ENCODE assay signal across 8 cellular contexts in genomic region chr2:38751847-38752410, GRCh38. TPM values are rescaled to one million over a fixed set of nuclear protein-coding genes. Genes with fewer than 3 reads are reported as not detected.
A peak's percentile ranks its signal among the peaks of the same experiment; 100 is the strongest.
DNase-seq lines count a peak whose midpoint lies in the region; ATAC-seq and TF ChIP-seq lines count a peak whose summit lies in the region.

No MANE protein-coding gene starts in this region.

- peak overlapping the region; percentile 95 for H3K27ac ChIP-seq in osteoblast (ENCODE audit: low read depth, low read length)

- CTCF ChIA-PET in activated naive CD4-positive, alpha-beta T cell treated with anti-CD3 and anti-CD28 coated beads, Interleukin-2, amount 10 ng/mL, durations not matched to agents 7 days and 5 days (lab: Charles Lee), result interaction anchor here (1.1 to 1.6 kb wide), 4 partner anchors 10 to 169 kb away, joined by 3 to 13 read pairs (median 4); no protein-coding TSS in a partner anchor

- H2AFZ ChIP-seq in osteoblast (ENCODE audit: low read length), result peak overlapping the region; percentile 99

- H3K4me2 ChIP-seq in osteoblast (ENCODE audit: insufficient read depth, low read length), result peak overlapping the region; percentile 98

- peaks cover 42% of the 10 kb centered on the region for H3K79me2 ChIP-seq in osteoblast (ENCODE audit: insufficient read depth, low read length)

- no peaks in the 10 kb centered on the region for H3K27me3 ChIP-seq in osteoblast (ENCODE audit: insufficient read depth, low read length)

- no peak for DNase-seq in activated naive CD4-positive, alpha-beta T cell treated with anti-CD3 and anti-CD28 coated beads, Interleukin-2, amount 10 ng/mL, durations not matched to agents 7 days and 5 days
- no peak for DNase-seq in activated naive CD4-positive, alpha-beta T cell treated with anti-CD3 and anti-CD28 coated beads, Interleukin-2, amount 50 U/mL, for 16 hours
- DNase-seq in RKO (ENCODE audit: low spot score) (peak; percentile 37), endothelial cell (ENCODE audit: low spot score) (no peak), osteoblast (ENCODE audit: insufficient read length, low spot score, missing footprints) (no peak), NCI-H1105 treated with DMSO at 0.1 percent for 48 hours (lab: John Stamatoyannopoulos, UW) (no peak)

- H3K9me3 ChIP-seq in osteoblast (ENCODE audit: low read depth, low read length), result no peaks in the 10 kb centered on the region

- H3K4me1 ChIP-seq in osteoblast (ENCODE audit: insufficient read depth, low read length), result peaks cover 19% of the 10 kb centered on the region

- H3K4me3 Mint-ChIP-seq in activated naive CD4-positive, alpha-beta T cell treated with anti-CD3 and anti-CD28 coated beads, Interleukin-2, amount 10 ng/mL, durations not matched to agents 7 days and 5 days, result peak overlapping the region; percentile 98
- H3K4me3 Mint-ChIP-seq in endothelial cell (ENCODE audit: unreplicated experiment), result peak overlapping the region; percentile 98

- H3K4me1 Mint-ChIP-seq in activated naive CD4-positive, alpha-beta T cell treated with anti-CD3 and anti-CD28 coated beads, Interleukin-2, amount 10 ng/mL, durations not matched to agents 7 days and 5 days, result peaks cover 45% of the 10 kb centered on the region
- H3K4me1 Mint-ChIP-seq in endothelial cell (ENCODE audit: unreplicated experiment), result peaks cover 30% of the 10 kb centered on the region

- peak overlapping the region; percentile 99 for H3K4me3 ChIP-seq in osteoblast (ENCODE audit: insufficient read depth, low read length)

- H3K9me3 Mint-ChIP-seq in activated naive CD4-positive, alpha-beta T cell treated with anti-CD3 and anti-CD28 coated beads, Interleukin-2, amount 10 ng/mL, durations not matched to agents 7 days and 5 days, result no peaks in the 10 kb centered on the region
- H3K9me3 Mint-ChIP-seq in endothelial cell (ENCODE audit: unreplicated experiment), result no peaks in the 10 kb centered on the region

- peak overlapping the region; percentile 99 for H3K27ac Mint-ChIP-seq in activated naive CD4-positive, alpha-beta T cell treated with anti-CD3 and anti-CD28 coated beads, Interleukin-2, amount 10 ng/mL, durations not matched to agents 7 days and 5 days
- H3K27ac Mint-ChIP-seq in endothelial cell (ENCODE audit: unreplicated experiment), result peak overlapping the region; percentile 98

- peaks cover 32% of the 10 kb centered on the region for H3K36me3 ChIP-seq in osteoblast (ENCODE audit: insufficient read depth, low read length)

- ATAC-seq in HG02981 (IDR thresholded peaks at IDR 0.05; ENCODE audit: unreplicated experiment) (no peak), GM18502 (IDR thresholded peaks at IDR 0.05; ENCODE audit: poor library complexity, unreplicated experiment) (no peak)

- peaks cover 36% of the 10 kb centered on the region for H3K36me3 Mint-ChIP-seq in activated naive CD4-positive, alpha-beta T cell treated with anti-CD3 and anti-CD28 coated beads, Interleukin-2, amount 10 ng/mL, durations not matched to agents 7 days and 5 days
- H3K36me3 Mint-ChIP-seq in endothelial cell (ENCODE audit: low read depth, unreplicated experiment), result peaks cover 31% of the 10 kb centered on the region

- peaks cover 4% of the 10 kb centered on the region for H3K27me3 Mint-ChIP-seq in activated naive CD4-positive, alpha-beta T cell treated with anti-CD3 and anti-CD28 coated beads, Interleukin-2, amount 10 ng/mL, durations not matched to agents 7 days and 5 days
- peaks cover 15% of the 10 kb centered on the region for H3K27me3 Mint-ChIP-seq in endothelial cell (ENCODE audit: unreplicated experiment)

- no peak for TF ChIP-seq CTCF in endothelial cell (IDR thresholded peaks at IDR 0.05; ENCODE audit: unreplicated experiment)
- no peak for TF ChIP-seq CTCF in osteoblast (IDR thresholded peaks at IDR 0.05; ENCODE audit: extremely low read depth, low read depth, low read length)

- H4K20me1 ChIP-seq in osteoblast (ENCODE audit: insufficient read depth, low read length), result peaks cover 30% of the 10 kb centered on the region

RNA-seq across cellular contexts. Expression of gene SRSF7, which starts 0.8 kb away (rescaled TPM):
- total RNA-seq in endothelial cell (ENCODE audit: unreplicated experiment) (137 TPM), osteoblast (46.3 and 48.1 TPM in 2 replicates)

RNA-seq across cellular contexts. Expression of gene GEMIN6, which starts 26.1 kb away (rescaled TPM):
- total RNA-seq in endothelial cell (ENCODE audit: unreplicated experiment), result 9.5 TPM
- 4.3 and 5.3 TPM in 2 replicates for total RNA-seq in osteoblast
